In genomic region chr14:24130380-24130716, GRCh38 we compare ENCODE assay signal across 14 cellular contexts. TPM values are rescaled to one million over a fixed set of nuclear protein-coding genes. Genes with fewer than 3 reads are reported as not detected.
DNase-seq lines count a peak whose midpoint lies in the region; ATAC-seq and TF ChIP-seq lines count a peak whose summit lies in the region.
"Had no signal": no experiment of that assay in that cellular context is flagged by ENCODE, and none has a peak within 500 bp of the region (broad histone marks: within the 10 kb centered on the region; RNA-seq: fewer than 3 reads in every experiment).

FITM1 (plus strand) TSS chr14:24130659; CDS start chr14:24131564, 905 bp downstream.

- H3K4me1 ChIP-seq in body of pancreas (peaks cover 35% of the 10 kb centered on the region), right lobe of liver (peaks cover 0 to 34% (median 15%) of the 10 kb centered on the region in 4 donors), subcutaneous abdominal adipose tissue (ENCODE audit: control insufficient read depth in 5 of 5, insufficient read depth in 5 of 5, low read length in 5 of 5) (peaks cover 1 to 24% (median 11%) of the 10 kb centered on the region in 5 donors), A673 (ENCODE audit: insufficient read depth, low read length, poor library complexity, severe bottlenecking) (no peaks in the 10 kb centered on the region)

- ATAC-seq in body of pancreas = no peak
- no peak for ATAC-seq in right lobe of liver
- ATAC-seq: A549; activated T-cell treated with anti-CD3 and anti-CD28 coated beads, Interleukin-2, amount 50 U/mL, for 72 hours had no signal

- CTCF ChIA-PET in activated naive CD4-positive, alpha-beta T cell treated with anti-CD3 and anti-CD28 coated beads, Interleukin-2, amount 10 ng/mL, durations not matched to agents 7 days and 5 days (lab: Charles Lee) = no interaction called here
- CTCF ChIA-PET in A673 (lab: Charles Lee) = no interaction called here

- no peak for TF ChIP-seq CTCF in body of pancreas (IDR thresholded peaks at IDR 0.05)
- no peak for TF ChIP-seq CTCF in right lobe of liver (IDR thresholded peaks at IDR 0.05)
- TF ChIP-seq CTCF in A673 (conservative IDR thresholded peaks at IDR 0.05; ENCODE audit: low read depth, low read length) = no peak

- no peak for DNase-seq in activated naive CD4-positive, alpha-beta T cell treated with anti-CD3 and anti-CD28 coated beads, Interleukin-2, amount 10 ng/mL, durations not matched to agents 7 days and 5 days
- no peak for DNase-seq in activated naive CD4-positive, alpha-beta T cell treated with Interleukin-2 at 50 U/mL for 16 hours
- no peak for DNase-seq in body of pancreas
- DNase-seq in right lobe of liver = no peak
- no peak for DNase-seq in COR-L47 (lab: John Stamatoyannopoulos, UW)
- no peak for DNase-seq in glomerular visceral epithelial cell (ENCODE audit: extremely low spot score)
- DNase-seq in A673 (ENCODE audit: low spot score) = no peak
- DNase-seq: activated T-cell treated with anti-CD3 and anti-CD28 coated beads, Interleukin-2, amount 50 U/mL, for 72 hours; foreskin melanocyte; NCI-H2081; SK-N-SH had no signal

- intact Hi-C loops in body of pancreas (cut with DNase I) (no loop called here), right lobe of liver (cut with DNase I) (no loop called here), A673 (cut with micrococcal nuclease; ENCODE audit: unreplicated experiment) (no loop called here)

- H3K36me3 Mint-ChIP-seq in activated naive CD4-positive, alpha-beta T cell treated with anti-CD3 and anti-CD28 coated beads, Interleukin-2, amount 10 ng/mL, durations not matched to agents 7 days and 5 days = peaks cover 4% of the 10 kb centered on the region

- TF ChIP-seq POLR2A in body of pancreas (IDR thresholded peaks at IDR 0.05) = no peak
- TF ChIP-seq POLR2A in right lobe of liver (IDR thresholded peaks at IDR 0.05) = no peak

- H3K4me1 Mint-ChIP-seq in activated naive CD4-positive, alpha-beta T cell treated with anti-CD3 and anti-CD28 coated beads, Interleukin-2, amount 10 ng/mL, durations not matched to agents 7 days and 5 days = peaks cover 32% of the 10 kb centered on the region

- H3K9ac ChIP-seq in subcutaneous abdominal adipose tissue (ENCODE audit: low read length in 5 of 5) = peak within 1 kb of the TSS in 2 of 5 donors; percentile 1 to 41
- H3K9ac ChIP-seq: SK-N-SH had no signal

- 59 to 92% methylated on average over 5 of the region's 5 CpGs for WGBS in body of pancreas, 2 donors
- 66% methylated on average over 4 of the region's 5 CpGs for WGBS in right lobe of liver (ENCODE audit: insufficient coverage, low coverage, low lambda C conversion rate, missing lambda C conversion rate)

- no peaks in the 10 kb centered on the region for H3K36me3 ChIP-seq in body of pancreas (replicated peaks in 1 of 2; ENCODE audit: insufficient read depth in 1 of 2, low read depth in 2 of 2)
- no peaks in the 10 kb centered on the region for H3K36me3 ChIP-seq in right lobe of liver
- no peaks in the 10 kb centered on the region for H3K36me3 ChIP-seq in subcutaneous abdominal adipose tissue (ENCODE audit: control insufficient read depth in 5 of 5, insufficient read depth in 5 of 5, low read length in 5 of 5)
- no peaks in the 10 kb centered on the region for H3K36me3 ChIP-seq in A673 (ENCODE audit: insufficient read depth, low read length, poor library complexity, severe bottlenecking)

- H3K27me3 Mint-ChIP-seq in activated naive CD4-positive, alpha-beta T cell treated with anti-CD3 and anti-CD28 coated beads, Interleukin-2, amount 10 ng/mL, durations not matched to agents 7 days and 5 days = no peaks in the 10 kb centered on the region

- no peak within 1 kb of the TSS for H3K4me3 Mint-ChIP-seq in activated naive CD4-positive, alpha-beta T cell treated with anti-CD3 and anti-CD28 coated beads, Interleukin-2, amount 10 ng/mL, durations not matched to agents 7 days and 5 days

- POLR2A ChIA-PET in A673 (lab: Charles Lee; ENCODE audit: low non-redundant PET) = interaction anchor here (0.6 kb wide), 1 partner anchor 191 kb away, joined by 4 read pairs; no protein-coding TSS in a partner anchor

- H3K27ac Mint-ChIP-seq in activated naive CD4-positive, alpha-beta T cell treated with anti-CD3 and anti-CD28 coated beads, Interleukin-2, amount 10 ng/mL, durations not matched to agents 7 days and 5 days = peak within 1 kb of the TSS; percentile 39
- H3K27ac Mint-ChIP-seq: activated T-cell treated with anti-CD3 and anti-CD28 coated beads, Interleukin-2, amount 50 U/mL, for 72 hours had no signal

- H3K9me3 ChIP-seq in body of pancreas = no peaks in the 10 kb centered on the region
- H3K9me3 ChIP-seq in right lobe of liver = no peaks in the 10 kb centered on the region
- H3K9me3 ChIP-seq in subcutaneous abdominal adipose tissue (ENCODE audit: control insufficient read depth in 5 of 5, low read length in 5 of 5) = no peaks in the 10 kb centered on the region
- no peaks in the 10 kb centered on the region for H3K9me3 ChIP-seq in A673 (ENCODE audit: low read depth, low read length, poor library complexity, severe bottlenecking)
- H3K9me3 ChIP-seq: A549, SK-N-SH, tibial nerve had no signal

- H3K27me3 ChIP-seq in body of pancreas (no peaks in the 10 kb centered on the region), right lobe of liver (no peaks in the 10 kb centered on the region), subcutaneous abdominal adipose tissue (ENCODE audit: control insufficient read depth in 5 of 5, insufficient read depth in 4 of 5, low read length in 5 of 5) (no peaks in the 10 kb centered on the region), A673 (replicated peaks; ENCODE audit: insufficient read depth, low read depth, low read length, poor library complexity) (no peaks in the 10 kb centered on the region)
- H3K27me3 ChIP-seq: tibial nerve had no signal

- no peaks in the 10 kb centered on the region for H3K9me3 Mint-ChIP-seq in activated naive CD4-positive, alpha-beta T cell treated with anti-CD3 and anti-CD28 coated beads, Interleukin-2, amount 10 ng/mL, durations not matched to agents 7 days and 5 days
- H3K9me3 Mint-ChIP-seq: activated T-cell treated with anti-CD3 and anti-CD28 coated beads, Interleukin-2, amount 50 U/mL, for 72 hours had no signal

- no peak within 1 kb of the TSS for H3K4me3 ChIP-seq in body of pancreas
- H3K4me3 ChIP-seq in right lobe of liver = peak within 1 kb of the TSS in 1 of 3 donors; percentile 18
- H3K4me3 ChIP-seq in subcutaneous abdominal adipose tissue (ENCODE audit: low read depth in 1 of 5, low read length in 5 of 5) = no peak within 1 kb of the TSS
- H3K4me3 ChIP-seq in A673 (ENCODE audit: low read depth, low read length, poor library complexity, severe bottlenecking) = no peak within 1 kb of the TSS
- H3K4me3 ChIP-seq: A549, tibial nerve had no signal

- H3K27ac ChIP-seq in body of pancreas (peak within 1 kb of the TSS; percentile 85 to 96 (median 92)), right lobe of liver (peak within 1 kb of the TSS; percentile 61 to 86 (median 81)), subcutaneous abdominal adipose tissue (ENCODE audit: low read depth, low read length) (peak within 1 kb of the TSS; percentile 46), A673 (ENCODE audit: low read depth, low read length, poor library complexity, severe bottlenecking) (no peak within 1 kb of the TSS)
- H3K27ac ChIP-seq: A549 had no signal

- no TSS peak for BruUV-seq in A673 (replicated peaks; lab: Mats Ljungman, UMichigan)

RNA-seq across cellular contexts. Expression of gene FITM1, which starts in this region (rescaled TPM):
- total RNA-seq in body of pancreas (10 to 100 TPM in 1 of 2 donors, 1 to 10 TPM in 1; 6.3 to 12.2 TPM), right lobe of liver (10 to 100 TPM in 3 of 6 experiments, 1 to 10 TPM in 3; 1.5 to 32.5 (median 9.3) TPM), A673 (2021) (0.48 TPM in 1 of 2 replicates, not detected in the other)
